10 cellular contexts compared by ENCODE assay signal in genomic region chr3:9088431-9089353, GRCh38.
DNase-seq lines count a peak whose midpoint lies in the region; TF ChIP-seq lines count a peak whose summit lies in the region.
"Had no signal": no experiment of that assay in that cellular context is flagged by ENCODE, and none has a peak within 500 bp of the region (broad histone marks: within the 10 kb centered on the region; RNA-seq: fewer than 3 reads in every experiment).

No MANE protein-coding gene starts in this region.

- dilution Hi-C loops in mammary epithelial cell (cut with HindIII; ENCODE audit: low sequenced_read_pairs): no loop called here

- H3K4me1 ChIP-seq in mammary epithelial cell (ENCODE audit: insufficient read depth, low read length) (peaks cover 11% of the 10 kb centered on the region), transverse colon (peaks cover 0 to 10% (median 7%) of the 10 kb centered on the region in 4 donors)

- peaks cover 7% of the 10 kb centered on the region for H3K79me2 ChIP-seq in mammary epithelial cell (ENCODE audit: insufficient read depth, low read length)

- intact Hi-C loops in mammary epithelial cell (cut with micrococcal nuclease): no loop called here
- intact Hi-C loops in transverse colon (cut with DNase I; ENCODE audit: low total_unique reads): no loop called here

- TF ChIP-seq CTCF in mammary epithelial cell (conservative IDR thresholded peaks at IDR 0.05 in 1 of 2, IDR thresholded peaks at IDR 0.05 in 1 of 2; ENCODE audit: extremely low read depth in 1 of 2, insufficient read depth in 1 of 2, low read depth in 1 of 2, low read length in 2 of 2) (no peak), transverse colon (IDR thresholded peaks at IDR 0.05) (no peak)

- H3K27me3 ChIP-seq in mammary epithelial cell (ENCODE audit: insufficient read depth, low read length) (no peaks in the 10 kb centered on the region), layer of hippocampus (ENCODE audit: control insufficient read depth, insufficient read depth, low read length) (no peaks in the 10 kb centered on the region), transverse colon (no peaks in the 10 kb centered on the region)
- H3K27me3 ChIP-seq: tibial nerve had no signal

- H2AFZ ChIP-seq in mammary epithelial cell (ENCODE audit: low read depth, low read length): no peak overlapping the region

- DNase-seq in NCI-H2107 treated with DMSO at 0.1 percent for 48 hours (lab: John Stamatoyannopoulos, UW; ENCODE audit: unreplicated experiment) (peak; percentile 10), NCI-H2107 (lab: John Stamatoyannopoulos, UW) (no peak), mammary epithelial cell (peak; percentile 19), transverse colon (peak; percentile 26), SIG-M5 (lab: John Stamatoyannopoulos, UW) (no peak)
- DNase-seq in effector CD8-positive, alpha-beta T cell (lab: John Stamatoyannopoulos, UW): no peak
- DNase-seq in activated CD4-positive, alpha-beta T cell treated with anti-CD3 and anti-CD28 coated beads, Interleukin-2, amount 50 U/mL, for 4 hours: no peak

- no peak for TF ChIP-seq EP300 in transverse colon (IDR thresholded peaks at IDR 0.05; ENCODE audit: low read depth)

- no peaks in the 10 kb centered on the region for H3K36me3 ChIP-seq in mammary epithelial cell (ENCODE audit: insufficient read depth, low read length)
- no peaks in the 10 kb centered on the region for H3K36me3 ChIP-seq in transverse colon
- H3K36me3 ChIP-seq: tibial nerve had no signal

- in situ Hi-C loops in mammary epithelial cell (cut with MboI; ENCODE audit: low sequenced_read_pairs in 2 of 2): no loop called here
- in situ Hi-C loops in transverse colon (cut with MboI; ENCODE audit: low pct_ligation_motif_present in 1 of 4, low pct_unique_long_range_greater_than_20kb in 1 of 4, low sequenced_read_pairs in 3 of 4): no loop called here

- 58% methylated on average over 12 of the region's 12 CpGs for WGBS in mammary epithelial cell (ENCODE audit: low coverage, missing lambda C conversion rate)
- WGBS in transverse colon (ENCODE audit: low coverage in 1 of 2), 2 donors: 41% methylated on average over 12 of the region's 12 CpGs; no CpG with 5 or more reads in 1 of the 2 donors

- H3K27ac ChIP-seq in mammary epithelial cell (ENCODE audit: insufficient read depth, low read depth, low read length) (no peak overlapping the region), layer of hippocampus (ENCODE audit: low read depth, low read length) (peak overlapping the region; percentile 83), transverse colon (no peak overlapping the region)
- H3K27ac ChIP-seq: epithelial cell of prostate had no signal

- TF ChIP-seq POLR2A in transverse colon (IDR thresholded peaks at IDR 0.05): no peak

- no peak overlapping the region for H3K4me3 ChIP-seq in mammary epithelial cell (replicated peaks in 1 of 3; ENCODE audit: insufficient read depth in 1 of 3, low read depth in 2 of 3, low read length in 3 of 3)
- no peak overlapping the region for H3K4me3 ChIP-seq in transverse colon
- H3K4me3 ChIP-seq: tibial nerve had no signal

- H3K9ac ChIP-seq in mammary epithelial cell (ENCODE audit: insufficient read depth, low read length): no peak overlapping the region

- no peaks in the 10 kb centered on the region for H4K20me1 ChIP-seq in mammary epithelial cell (ENCODE audit: insufficient read depth, low read length)

- H3K9me3 ChIP-seq in mammary epithelial cell (replicated peaks; ENCODE audit: insufficient read depth, low read length) (no peaks in the 10 kb centered on the region), transverse colon (no peaks in the 10 kb centered on the region)
- H3K9me3 ChIP-seq: tibial nerve had no signal

- peak overlapping the region; percentile 23 for H3K4me2 ChIP-seq in mammary epithelial cell (ENCODE audit: insufficient read depth, low read depth, low read length)

- no TSS peak for BruUV-seq in mammary epithelial cell (replicated peaks; lab: Mats Ljungman, UMichigan)

- CTCF ChIA-PET in mammary epithelial cell (lab: Charles Lee; ENCODE audit: low non-redundant PET): no interaction called here

Comparison
In these comparisons a context has a peak if more than half of its experiments do, and no peak if none do; other contexts are left out.
1. DNase-seq: peak in NCI-H2107 treated with DMSO at 0.1 percent for 48 hours (single experiment), mammary epithelial cell (single experiment) and transverse colon (single experiment); none in NCI-H2107 (single experiment), effector CD8-positive, alpha-beta T cell (single experiment), activated CD4-positive, alpha-beta T cell treated with anti-CD3 and anti-CD28 coated beads, Interleukin-2, amount 50 U/mL, for 4 hours (0 of 2) and SIG-M5 (single experiment).